22 cellular contexts compared by ENCODE assay signal in genomic region chr20:61801065-61801360, GRCh38.
"Had no signal": no experiment of that assay in that cellular context is flagged by ENCODE, and none has a peak within 500 bp of the region (broad histone marks: within the 10 kb centered on the region; RNA-seq: fewer than 3 reads in every experiment).

No MANE protein-coding gene starts in this region.

- FAIRE-seq: RCC 7860 had no signal

- H3K9me3 ChIP-seq: MG63, SJSA1 had no signal

- H3K4me3 ChIP-seq: MG63, SJSA1, SK-N-MC had no signal

- H3K27ac ChIP-seq: HL-60, SJSA1, SK-N-MC had no signal

- H3K36me3 ChIP-seq: MG63, SJSA1 had no signal

- DNase-seq: KBM-7, MG63, NCI-H1092, NCI-H1105 treated with DMSO at 0.1 percent for 48 hours, NCI-H1417 treated with DMSO at 0.1 percent for 48 hours, NCI-H146, NCI-H1694 treated with DMSO at 0.1 percent for 48 hours, NCI-H1930, NCI-H2081 treated with DMSO at 0.1 percent for 48 hours, NCI-H2171, NCI-H226, NCI-H446, NCI-H510A, NCI-H524 treated with DMSO at 0.1 percent for 48 hours, NCI-H69, NCI-H774, RPMI8226, SIG-M5 had no signal

- H3K27me3 ChIP-seq: SJSA1 had no signal
